Comparison of ENCODE assay signal across 15 cellular contexts in the genomic region with DNA sequence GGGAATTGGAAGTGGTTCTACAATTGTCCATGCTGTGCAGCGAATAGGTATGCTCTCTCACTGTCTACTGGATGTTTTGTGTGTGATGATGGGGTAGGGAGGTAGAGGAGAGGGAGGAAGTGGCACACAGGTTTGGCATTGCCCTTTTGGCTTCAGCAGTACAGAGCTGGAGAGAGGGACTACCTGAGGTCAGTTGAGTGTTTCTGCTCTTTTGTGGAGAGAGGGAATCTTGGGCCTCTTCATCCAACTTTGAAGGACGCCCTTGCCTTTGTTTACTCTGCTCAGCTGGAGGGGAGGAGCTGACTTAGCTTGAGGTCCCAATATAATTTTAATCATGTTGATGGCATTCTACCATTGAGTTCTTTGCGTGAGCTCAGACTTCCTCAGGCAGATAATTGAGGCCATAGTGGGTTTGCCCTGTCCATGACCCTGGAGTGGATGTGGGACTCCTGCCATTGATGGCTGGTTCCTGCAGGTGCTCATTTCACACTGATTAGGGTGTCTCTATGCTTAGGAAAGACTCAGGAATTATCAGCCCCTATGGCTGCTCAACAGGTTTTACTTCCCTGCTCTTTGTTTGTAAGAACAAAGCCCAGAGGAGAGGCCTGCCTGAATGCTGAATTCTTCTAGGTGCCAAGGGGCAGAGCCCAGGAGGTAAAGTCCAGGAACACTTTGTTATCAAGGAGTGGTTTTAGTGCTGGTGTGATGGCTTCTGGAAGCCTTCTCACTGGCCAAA. TPM values are rescaled to one million over a fixed set of nuclear protein-coding genes. Genes with fewer than 3 reads are reported as not detected.
A peak's percentile ranks its signal among the peaks of the same experiment; 100 is the strongest.
DNase-seq lines count a peak whose midpoint lies in the region; ATAC-seq and TF ChIP-seq lines count a peak whose summit lies in the region.
"Had no signal": no experiment of that assay in that cellular context is flagged by ENCODE, and none has a peak within 500 bp of the region (broad histone marks: within the 10 kb centered on the region; RNA-seq: fewer than 3 reads in every experiment).

No MANE protein-coding gene starts in this region.

- H3K4me3 Mint-ChIP-seq in GM23338: peak overlapping the region; percentile 12; the same call in 1 of the 3 replicates
- no peak overlapping the region for H3K4me3 Mint-ChIP-seq in T-helper 17 cell
- H3K4me3 Mint-ChIP-seq: dendritic cell treated with granulocyte-macrophage colony-stimulating factor and Interleukin-4, amounts not matched to agents 40 ng/mL and 50 ng/mL, for 4 days had no signal

- no peak overlapping the region for H2AFZ ChIP-seq in GM23338

- no peak for TF ChIP-seq POLR2A in prostate gland (IDR thresholded peaks at IDR 0.05)

- H3K36me3 Mint-ChIP-seq in GM23338 (ENCODE audit: low read depth): peaks cover 39% of the 10 kb centered on the region
- peaks cover 7% of the 10 kb centered on the region for H3K36me3 Mint-ChIP-seq in T-helper 17 cell (ENCODE audit: low read depth)

- H3K4me3 ChIP-seq in GM23338 (no peak overlapping the region), prostate gland (no peak overlapping the region)
- H3K4me3 ChIP-seq: esophagus muscularis mucosa had no signal

- peak; percentile 91 for ATAC-seq in GM23338
- no peak for ATAC-seq in T-helper 17 cell

- H3K4me1 ChIP-seq in GM23338 (ENCODE audit: insufficient read depth): peaks cover 32% of the 10 kb centered on the region
- H3K4me1 ChIP-seq in prostate gland (replicated peaks): peaks cover 6% of the 10 kb centered on the region

- peaks cover 60% of the 10 kb centered on the region for H3K79me2 ChIP-seq in GM23338 (replicated peaks; ENCODE audit: insufficient read depth)

- peak overlapping the region; percentile 49 for H3K4me2 ChIP-seq in GM23338

- H3K9me3 ChIP-seq in T-helper 17 cell (ENCODE audit: control insufficient read depth, low read length, poor library complexity, severe bottlenecking) (no peaks in the 10 kb centered on the region), prostate gland (no peaks in the 10 kb centered on the region)
- H3K9me3 ChIP-seq: esophagus muscularis mucosa had no signal

- H3K27ac Mint-ChIP-seq in GM23338: peak overlapping the region; percentile 52; the same call in 1 of the 2 replicates
- peak overlapping the region; percentile 88 for H3K27ac Mint-ChIP-seq in T-helper 17 cell

- 58% methylated on average over 3 of the region's 3 CpGs for WGBS in prostate gland

- intact Hi-C loops in prostate gland (cut with DNase I): no loop called here

- peaks cover 5% of the 10 kb centered on the region for H3K9me2 ChIP-seq in GM23338 (ENCODE audit: insufficient read depth)

- no peaks in the 10 kb centered on the region for H3F3A ChIP-seq in GM23338 (replicated peaks; ENCODE audit: low read depth)

- peak; percentile 38 for DNase-seq in GM23338 (ENCODE audit: low spot score)
- DNase-seq in T-helper 17 cell: no peak
- peak; percentile 32 for DNase-seq in iPS-NIHi11 (ENCODE audit: low spot score)
- peak; percentile 28 for DNase-seq in prostate gland (ENCODE audit: low spot score)
- DNase-seq in HuH-7.5 (ENCODE audit: low spot score): no peak
- no peak for DNase-seq in NOMO-1 treated with dmso at 0.1 percent for 144 hours (lab: John Stamatoyannopoulos, UW; ENCODE audit: unreplicated experiment)
- no peak for DNase-seq in NCI-H774 (lab: John Stamatoyannopoulos, UW)
- no peak for DNase-seq in activated CD8-positive, alpha-beta memory T cell treated with anti-CD3 and anti-CD28 coated beads, Interleukin-2, amount 50 U/mL, for 48 hours
- DNase-seq: activated naive CD4-positive, alpha-beta T cell treated with anti-CD3 and anti-CD28 coated beads, Interleukin-2, amount 50 U/mL, for 16 hours; activated T-cell treated with anti-CD3 and anti-CD28 coated beads, Interleukin-2, amount 50 U/mL, for 1 hour; NCI-H526 treated with DMSO at 0.1 percent for 48 hours; stimulated activated CD4-positive, alpha-beta T cell treated with anti-CD3 and anti-CD28 coated beads, Interleukin-2, amount 100 ng/mL, for 48 hours; substantia nigra had no signal

- peaks cover 6% of the 10 kb centered on the region; the same call in 2 of the 3 replicates for H3K9me3 Mint-ChIP-seq in GM23338

- H3K27me3 ChIP-seq in GM23338 (ENCODE audit: insufficient read depth) (no peaks in the 10 kb centered on the region), prostate gland (replicated peaks; ENCODE audit: insufficient read depth) (no peaks in the 10 kb centered on the region)
- H3K27me3 ChIP-seq: esophagus muscularis mucosa had no signal

- peaks cover 1% of the 10 kb centered on the region for H3K27me3 Mint-ChIP-seq in GM23338 (ENCODE audit: insufficient read depth, low read depth, poor library complexity)
- no peaks in the 10 kb centered on the region for H3K27me3 Mint-ChIP-seq in T-helper 17 cell
- H3K27me3 Mint-ChIP-seq: dendritic cell treated with granulocyte-macrophage colony-stimulating factor and Interleukin-4, amounts not matched to agents 40 ng/mL and 50 ng/mL, for 4 days had no signal

- H3K4me1 Mint-ChIP-seq in GM23338: peaks cover 33% of the 10 kb centered on the region
- H3K4me1 Mint-ChIP-seq in T-helper 17 cell: peaks cover 28% of the 10 kb centered on the region

- H3K36me3 ChIP-seq in GM23338 (ENCODE audit: insufficient read depth) (peaks cover 10% of the 10 kb centered on the region), prostate gland (no peaks in the 10 kb centered on the region)

- TF ChIP-seq CTCF in GM23338 (conservative IDR thresholded peaks at IDR 0.05; ENCODE audit: low read depth in 2 of 2): no peak
- no peak for TF ChIP-seq CTCF in prostate gland (IDR thresholded peaks at IDR 0.05)

- H3K27ac ChIP-seq in GM23338 (ENCODE audit: low read depth): no peak overlapping the region
- peak overlapping the region; percentile 31 to 65 for H3K27ac ChIP-seq in prostate gland
- H3K27ac ChIP-seq: esophagus muscularis mucosa had no signal

- peaks cover 4% of the 10 kb centered on the region for H4K20me1 ChIP-seq in GM23338 (replicated peaks; ENCODE audit: insufficient read depth)

TF ChIP-seq in GM23338, 12 proteins besides CTCF, POLR2A, EP300 and RAD21:
- no peak for TF ChIP-seq EZH2phosphoT487 (IDR thresholded peaks at IDR 0.05; ENCODE audit: unreplicated experiment)
- TF ChIP-seq, protein P1, sequence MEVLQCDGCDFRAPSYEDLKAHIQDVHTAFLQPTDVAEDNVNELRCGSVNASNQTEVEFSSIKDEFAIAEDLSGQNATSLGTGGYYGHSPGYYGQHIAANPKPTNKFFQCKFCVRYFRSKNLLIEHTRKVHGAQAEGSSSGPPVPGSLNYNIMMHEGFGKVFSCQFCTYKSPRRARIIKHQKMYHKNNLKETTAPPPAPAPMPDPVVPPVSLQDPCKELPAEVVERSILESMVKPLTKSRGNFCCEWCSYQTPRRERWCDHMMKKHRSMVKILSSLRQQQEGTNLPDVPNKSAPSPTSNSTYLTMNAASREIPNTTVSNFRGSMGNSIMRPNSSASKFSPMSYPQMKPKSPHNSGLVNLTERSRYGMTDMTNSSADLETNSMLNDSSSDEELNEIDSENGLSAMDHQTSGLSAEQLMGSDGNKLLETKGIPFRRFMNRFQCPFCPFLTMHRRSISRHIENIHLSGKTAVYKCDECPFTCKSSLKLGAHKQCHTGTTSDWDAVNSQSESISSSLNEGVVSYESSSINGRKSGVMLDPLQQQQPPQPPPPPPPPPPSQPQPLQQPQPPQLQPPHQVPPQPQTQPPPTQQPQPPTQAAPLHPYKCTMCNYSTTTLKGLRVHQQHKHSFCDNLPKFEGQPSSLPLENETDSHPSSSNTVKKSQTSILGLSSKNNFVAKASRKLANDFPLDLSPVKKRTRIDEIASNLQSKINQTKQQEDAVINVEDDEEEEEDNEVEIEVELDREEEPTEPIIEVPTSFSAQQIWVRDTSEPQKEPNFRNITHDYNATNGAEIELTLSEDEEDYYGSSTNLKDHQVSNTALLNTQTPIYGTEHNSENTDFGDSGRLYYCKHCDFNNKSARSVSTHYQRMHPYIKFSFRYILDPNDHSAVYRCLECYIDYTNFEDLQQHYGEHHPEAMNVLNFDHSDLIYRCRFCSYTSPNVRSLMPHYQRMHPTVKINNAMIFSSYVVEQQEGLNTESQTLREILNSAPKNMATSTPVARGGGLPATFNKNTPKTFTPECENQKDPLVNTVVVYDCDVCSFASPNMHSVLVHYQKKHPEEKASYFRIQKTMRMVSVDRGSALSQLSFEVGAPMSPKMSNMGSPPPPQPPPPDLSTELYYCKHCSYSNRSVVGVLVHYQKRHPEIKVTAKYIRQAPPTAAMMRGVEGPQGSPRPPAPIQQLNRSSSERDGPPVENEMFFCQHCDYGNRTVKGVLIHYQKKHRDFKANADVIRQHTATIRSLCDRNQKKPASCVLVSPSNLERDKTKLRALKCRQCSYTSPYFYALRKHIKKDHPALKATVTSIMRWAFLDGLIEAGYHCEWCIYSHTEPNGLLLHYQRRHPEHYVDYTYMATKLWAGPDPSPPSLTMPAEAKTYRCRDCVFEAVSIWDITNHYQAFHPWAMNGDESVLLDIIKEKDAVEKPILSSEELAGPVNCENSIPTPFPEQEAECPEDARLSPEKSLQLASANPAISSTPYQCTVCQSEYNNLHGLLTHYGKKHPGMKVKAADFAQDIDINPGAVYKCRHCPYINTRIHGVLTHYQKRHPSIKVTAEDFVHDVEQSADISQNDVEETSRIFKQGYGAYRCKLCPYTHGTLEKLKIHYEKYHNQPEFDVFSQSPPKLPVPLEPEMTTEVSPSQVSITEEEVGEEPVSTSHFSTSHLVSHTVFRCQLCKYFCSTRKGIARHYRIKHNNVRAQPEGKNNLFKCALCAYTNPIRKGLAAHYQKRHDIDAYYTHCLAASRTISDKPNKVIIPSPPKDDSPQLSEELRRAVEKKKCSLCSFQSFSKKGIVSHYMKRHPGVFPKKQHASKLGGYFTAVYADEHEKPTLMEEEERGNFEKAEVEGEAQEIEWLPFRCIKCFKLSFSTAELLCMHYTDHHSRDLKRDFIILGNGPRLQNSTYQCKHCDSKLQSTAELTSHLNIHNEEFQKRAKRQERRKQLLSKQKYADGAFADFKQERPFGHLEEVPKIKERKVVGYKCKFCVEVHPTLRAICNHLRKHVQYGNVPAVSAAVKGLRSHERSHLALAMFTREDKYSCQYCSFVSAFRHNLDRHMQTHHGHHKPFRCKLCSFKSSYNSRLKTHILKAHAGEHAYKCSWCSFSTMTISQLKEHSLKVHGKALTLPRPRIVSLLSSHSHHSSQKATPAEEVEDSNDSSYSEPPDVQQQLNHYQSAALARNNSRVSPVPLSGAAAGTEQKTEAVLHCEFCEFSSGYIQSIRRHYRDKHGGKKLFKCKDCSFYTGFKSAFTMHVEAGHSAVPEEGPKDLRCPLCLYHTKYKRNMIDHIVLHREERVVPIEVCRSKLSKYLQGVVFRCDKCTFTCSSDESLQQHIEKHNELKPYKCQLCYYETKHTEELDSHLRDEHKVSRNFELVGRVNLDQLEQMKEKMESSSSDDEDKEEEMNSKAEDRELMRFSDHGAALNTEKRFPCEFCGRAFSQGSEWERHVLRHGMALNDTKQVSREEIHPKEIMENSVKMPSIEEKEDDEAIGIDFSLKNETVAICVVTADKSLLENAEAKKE (CRISPR knock-in tag; IDR thresholded peaks at IDR 0.05): 0 out of 2 replicates have a peak, but pooled peaks have one; percentile 31

RNA-seq across cellular contexts. Expression of a gene that starts 7.2 kb away (rescaled TPM):
- total RNA-seq in GM23338 (2014; rRNA removed; shearing (Covaris generic)): 15.2 and 18.8 TPM in 2 replicates
- 22.0 and 22.5 TPM in 2 replicates for polyA plus RNA-seq in GM23338 (2016; fragmentation: Nextera tagmentation; extraction: Ambion mirVana)
- total RNA-seq in T-helper 17 cell (10 to 100 TPM; 15.8 to 26.4 TPM), prostate gland (10 to 100 TPM in 1 of 2 donors, 1 to 10 TPM in 1; 8.2 to 12.2 TPM)

Comparison
In these comparisons a context has a peak if more than half of its experiments do, and no peak if none do; other contexts are left out.
1. DNase-seq: peak in GM23338 (single experiment), iPS-NIHi11 (single experiment) and prostate gland (single experiment); none in T-helper 17 cell (0 of 3), HuH-7.5 (single experiment), NOMO-1 treated with dmso at 0.1 percent for 144 hours (single experiment), NCI-H774 (single experiment) and activated CD8-positive, alpha-beta memory T cell treated with anti-CD3 and anti-CD28 coated beads, Interleukin-2, amount 50 U/mL, for 48 hours (single experiment).